18 cellular contexts compared by ENCODE assay signal in genomic region chr2:164890533-164890932, GRCh38. TPM values are rescaled to one million over a fixed set of nuclear protein-coding genes. Genes with fewer than 3 reads are reported as not detected.
DNase-seq lines count a peak whose midpoint lies in the region; ATAC-seq, FAIRE-seq and TF ChIP-seq lines count a peak whose summit lies in the region.
"Had no signal": no experiment of that assay in that cellular context is flagged by ENCODE, and none has a peak within 500 bp of the region (broad histone marks: within the 10 kb centered on the region; RNA-seq: fewer than 3 reads in every experiment).

No MANE protein-coding gene starts in this region.

- no peak overlapping the region for H3K14ac ChIP-seq in H1 (ENCODE audit: insufficient read length)

- peak; percentile 67 for ATAC-seq in sciatic nerve
- ATAC-seq: left lung; naive thymus-derived CD8-positive, alpha-beta T cell; Panc1 had no signal

- BruUV-seq in mammary epithelial cell (replicated peaks; lab: Mats Ljungman, UMichigan), result no TSS peak

- in situ Hi-C loops in mammary epithelial cell (cut with MboI; ENCODE audit: low sequenced_read_pairs in 2 of 2), result no loop called here

- no peak overlapping the region for H3K4me2 ChIP-seq in H1 (ENCODE audit: insufficient read depth in 1 of 2, low read depth in 2 of 2, low read length in 2 of 2)
- H3K4me2 ChIP-seq in mammary epithelial cell (ENCODE audit: insufficient read depth, low read depth, low read length), result no peak overlapping the region

- DNase-seq in H4 (ENCODE audit: low spot score), result peak; percentile 18
- DNase-seq in NCI-H524 treated with DMSO at 0.1 percent for 48 hours (lab: John Stamatoyannopoulos, UW), result peak; percentile 82
- no peak for DNase-seq in H1 (ENCODE audit: low read depth in 1 of 2, low spot score in 2 of 2)
- DNase-seq in sciatic nerve (ENCODE audit: low spot score), result no peak
- no peak for DNase-seq in NCI-H345 (lab: John Stamatoyannopoulos, UW)
- DNase-seq in cortex of kidney (lab: John Stamatoyannopoulos, UW), result no peak
- no peak for DNase-seq in mammary epithelial cell
- DNase-seq: activated CD8-positive, alpha-beta memory T cell treated with anti-CD3 and anti-CD28 coated beads, Interleukin-2, amount 50 U/mL, for 4 hours; C1 segment of cervical spinal cord; DMS79; H7; hypothalamus; left lung; naive thymus-derived CD8-positive, alpha-beta T cell; NCI-H146; NCI-H510A treated with DMSO at 0.1 percent for 48 hours; testis had no signal

- no peak overlapping the region for H3K18ac ChIP-seq in H1 (ENCODE audit: extremely low read depth, low read length)

- no peaks in the 10 kb centered on the region for H3K9me3 ChIP-seq in H1 (ENCODE audit: insufficient read depth in 2 of 2, low read depth in 1 of 2, low read length in 1 of 2)
- no peaks in the 10 kb centered on the region for H3K9me3 ChIP-seq in mammary epithelial cell (replicated peaks; ENCODE audit: insufficient read depth, low read length)
- H3K9me3 ChIP-seq: left lung, testis had no signal

- no peak for FAIRE-seq in H1 (lab: Jason Lieb, UNC)

- H2AFZ ChIP-seq in H1 (ENCODE audit: low read length), result 0 out of 2 replicates have a peak overlapping the region, but pooled peaks have one; percentile 24
- no peak overlapping the region for H2AFZ ChIP-seq in mammary epithelial cell (ENCODE audit: low read depth, low read length)

- no peak overlapping the region for H2BK20ac ChIP-seq in H1 (ENCODE audit: low read length)

- 75% methylated on average over 5 of the region's 5 CpGs; no CpG with 5 or more reads in 1 of the 2 experiments for WGBS in H1 (ENCODE audit: extremely low coverage in 1 of 2, insufficient coverage in 1 of 2, insufficient read length in 1 of 2, insufficient replicate concordance in 2 of 2, low coverage in 1 of 2, low lambda C conversion rate in 2 of 2, missing lambda C conversion rate in 1 of 2), 2 experiments
- WGBS in mammary epithelial cell (ENCODE audit: low coverage, missing lambda C conversion rate), result 33% methylated on average over 5 of the region's 5 CpGs

- CTCF ChIA-PET in H1 (lab: Charles Lee; ENCODE audit: partially characterized antibody) (interaction anchor here (0.6 to 1.9 kb wide), 5 partner anchors 9 to 145 kb away, joined by 3 to 7 read pairs (median 4); no protein-coding TSS in a partner anchor), mammary epithelial cell (lab: Charles Lee; ENCODE audit: low non-redundant PET) (no interaction called here)

- no peak overlapping the region for H3K4ac ChIP-seq in H1 (replicated peaks; ENCODE audit: insufficient read length, low read depth, low read length)

- H3K9ac ChIP-seq in H1 (replicated peaks in 1 of 4; ENCODE audit: extremely low read depth in 1 of 4, low read depth in 3 of 4, low read length in 3 of 4) (no peak overlapping the region), mammary epithelial cell (ENCODE audit: insufficient read depth, low read length) (no peak overlapping the region)

- no peak overlapping the region for H3K23ac ChIP-seq in H1 (ENCODE audit: insufficient read length)

- no peaks in the 10 kb centered on the region for H3K36me3 ChIP-seq in H1 (ENCODE audit: control insufficient read depth in 2 of 4, insufficient read depth in 4 of 4, low read length in 3 of 4)
- no peaks in the 10 kb centered on the region for H3K36me3 ChIP-seq in mammary epithelial cell (ENCODE audit: insufficient read depth, low read length)
- H3K36me3 ChIP-seq: left lung had no signal

- no peak overlapping the region for H2BK120ac ChIP-seq in H1 (replicated peaks; ENCODE audit: low read depth, low read length)

- H4K91ac ChIP-seq in H1 (replicated peaks; ENCODE audit: insufficient read length, low read length), result no peak overlapping the region

- H2BK12ac ChIP-seq in H1 (ENCODE audit: low read depth, low read length), result no peak overlapping the region

- H3K4me3 ChIP-seq in H1 (ENCODE audit: extremely low read depth in 1 of 4, insufficient read depth in 2 of 4, low read depth in 3 of 4, low read length in 4 of 4), result no peak overlapping the region
- H3K4me3 ChIP-seq in mammary epithelial cell (replicated peaks in 1 of 3; ENCODE audit: insufficient read depth in 1 of 3, low read depth in 2 of 3, low read length in 3 of 3), result no peak overlapping the region
- H3K4me3 ChIP-seq: left lung, testis had no signal

- H4K8ac ChIP-seq in H1 (ENCODE audit: extremely low read depth, insufficient read depth, low read length), result no peak overlapping the region

- no peaks in the 10 kb centered on the region for H3K79me2 ChIP-seq in H1 (ENCODE audit: control insufficient read depth in 1 of 2, insufficient read depth in 2 of 2, low read length in 2 of 2)
- no peaks in the 10 kb centered on the region for H3K79me2 ChIP-seq in mammary epithelial cell (ENCODE audit: insufficient read depth, low read length)

- no peaks in the 10 kb centered on the region for H3K4me1 ChIP-seq in H1 (replicated peaks in 1 of 4; ENCODE audit: control insufficient read depth in 3 of 4, insufficient read depth in 4 of 4, low read length in 3 of 4)
- H3K4me1 ChIP-seq in mammary epithelial cell (ENCODE audit: insufficient read depth, low read length), result no peaks in the 10 kb centered on the region
- H3K4me1 ChIP-seq: left lung, testis had no signal

- no peak overlapping the region for H4K5ac ChIP-seq in H1 (ENCODE audit: insufficient read length, low read depth, low read length)

- H3K23me2 ChIP-seq in H1 (ENCODE audit: low read depth, low read length), result no peaks in the 10 kb centered on the region

- TF ChIP-seq POLR2A in H1 (IDR thresholded peaks at IDR 0.05; ENCODE audit: control extremely low read depth in 1 of 2, low read depth in 2 of 2, low read length in 2 of 2), result no peak

- no peak overlapping the region for H3K56ac ChIP-seq in H1 (replicated peaks; ENCODE audit: insufficient read length, low read depth, low read length)

- POLR2A ChIA-PET in H1 (lab: Charles Lee; ENCODE audit: partially characterized antibody), result no interaction called here

- TF ChIP-seq RAD21 in H1 (IDR thresholded peaks at IDR 0.05 in 1 of 2, conservative IDR thresholded peaks at IDR 0.05 in 1 of 2; ENCODE audit: low read depth in 2 of 2, low read length in 2 of 2), result no peak

- dilution Hi-C loops in mammary epithelial cell (cut with HindIII; ENCODE audit: low sequenced_read_pairs), result no loop called here

- no peaks in the 10 kb centered on the region for H3K79me1 ChIP-seq in H1 (ENCODE audit: low read depth, low read length)

- no peaks in the 10 kb centered on the region for H4K20me1 ChIP-seq in H1 (replicated peaks in 1 of 2; ENCODE audit: control insufficient read depth in 1 of 2, insufficient read depth in 2 of 2, low read length in 2 of 2)
- H4K20me1 ChIP-seq in mammary epithelial cell (ENCODE audit: insufficient read depth, low read length), result no peaks in the 10 kb centered on the region

- H2BK15ac ChIP-seq in H1 (ENCODE audit: low read length), result no peak overlapping the region

- no peak overlapping the region for H2AK5ac ChIP-seq in H1 (ENCODE audit: low read depth, low read length)

- intact Hi-C loops in sciatic nerve (cut with DNase I), result no loop called here
- intact Hi-C loops in mammary epithelial cell (cut with micrococcal nuclease), result no loop called here

- no peaks in the 10 kb centered on the region for H3K27me3 ChIP-seq in H1 (replicated peaks in 1 of 4; ENCODE audit: control insufficient read depth in 3 of 4, extremely low read depth in 1 of 4, insufficient read depth in 3 of 4, low read length in 3 of 4)
- H3K27me3 ChIP-seq in mammary epithelial cell (ENCODE audit: insufficient read depth, low read length), result no peaks in the 10 kb centered on the region
- H3K27me3 ChIP-seq: left lung, testis had no signal

- no peak for TF ChIP-seq EP300 in H1 (IDR thresholded peaks at IDR 0.05; ENCODE audit: borderline replicate concordance in 1 of 2, low read depth in 2 of 2, low read length in 2 of 2)

- H2BK5ac ChIP-seq in H1 (ENCODE audit: low read depth, low read length), result no peak overlapping the region

- H3K27ac ChIP-seq in H1 (ENCODE audit: low read depth, low read length) (no peak overlapping the region), mammary epithelial cell (ENCODE audit: insufficient read depth, low read depth, low read length) (no peak overlapping the region)
- H3K27ac ChIP-seq: left lung, testis had no signal

- no peak for TF ChIP-seq CTCF in H1 (IDR thresholded peaks at IDR 0.05; ENCODE audit: control extremely low read depth in 1 of 3, insufficient read depth in 1 of 3, low read depth in 1 of 3, low read length in 3 of 3)
- TF ChIP-seq CTCF in mammary epithelial cell (conservative IDR thresholded peaks at IDR 0.05 in 1 of 2, IDR thresholded peaks at IDR 0.05 in 1 of 2; ENCODE audit: extremely low read depth in 1 of 2, insufficient read depth in 1 of 2, low read depth in 1 of 2, low read length in 2 of 2), result no peak

TF ChIP-seq in H1, 55 proteins besides CTCF, POLR2A, EP300 and RAD21:
- no peak for TF ChIP-seq CEBPB (IDR thresholded peaks at IDR 0.05; ENCODE audit: low read depth, low read length)
- no peak for TF ChIP-seq RNF2 (IDR thresholded peaks at IDR 0.05; ENCODE audit: borderline replicate concordance, low read depth, low read length, missing control alignments, poor library complexity, severe bottlenecking)
- TF ChIP-seq POU5F1 (IDR thresholded peaks at IDR 0.05; ENCODE audit: low read depth, low read length), result no peak
- TF ChIP-seq CREB1 (IDR thresholded peaks at IDR 0.05), result no peak
- no peak for TF ChIP-seq TCF12 (IDR thresholded peaks at IDR 0.05; ENCODE audit: low read depth, low read length)

RNA-seq across cellular contexts. Expression of gene COBLL1, which starts 48.9 kb away (rescaled TPM):
- total RNA-seq in H4 (2014; rRNA removed; shearing (Covaris generic)), result 5.0 and 15.8 TPM in 2 replicates
- 5.2 and 6.2 TPM in 2 replicates for total RNA-seq in H1 (2021; fragmentation: NEBNext Ultra II Directional; extraction: Animal tissue kit (Norgen Biotek cat#: 25700))
- 1.4 and 2.2 TPM in 2 replicates for polyA plus RNA-seq in H1 (2011; rRNA removed)
- 1.3 TPM for polyA plus RNA-seq in H1 (2011; cell fraction: cytosol; rRNA removed)
- polyA plus RNA-seq in H1 (2011; cell fraction: nucleus; rRNA removed), result 5.5 TPM
- 0.75 to 2.8 TPM (median 1.8 TPM) in 4 replicates for polyA plus RNA-seq in H1 (2012, experiment 1 of 2)
- 0.68 TPM for polyA plus RNA-seq in H1 (2012, experiment 2 of 2)
- polyA plus RNA-seq in H1 (2013, experiment 1 of 2), result 2.2 TPM
- 2.1 TPM for polyA plus RNA-seq in H1 (2013, experiment 2 of 2)
- 11.0 and 11.6 TPM in 2 replicates for polyA minus RNA-seq in H1 (2011; rRNA and poly(A)+ RNA removed)
- polyA minus RNA-seq in H1 (2011; cell fraction: cytosol; rRNA and poly(A)+ RNA removed), result 4.3 TPM
- polyA minus RNA-seq in H1 (2011; cell fraction: nucleus; rRNA and poly(A)+ RNA removed), result 36.1 TPM
- total RNA-seq in sciatic nerve, result 119 TPM
- total RNA-seq in mammary epithelial cell, result 10 to 100 TPM; 35.0 to 53.7 TPM
- polyA plus RNA-seq in mammary epithelial cell, result 10.0 TPM
- polyA minus RNA-seq in mammary epithelial cell, result 36.4 TPM

Comparison
In these comparisons a context has a peak if more than half of its experiments do, and no peak if none do; other contexts are left out.
1. DNase-seq: peak in H4 (single experiment) and NCI-H524 treated with DMSO at 0.1 percent for 48 hours (single experiment); none in H1 (0 of 2), sciatic nerve (single experiment), NCI-H345 (single experiment), cortex of kidney (single experiment) and mammary epithelial cell (single experiment).